In the genomic region with DNA sequence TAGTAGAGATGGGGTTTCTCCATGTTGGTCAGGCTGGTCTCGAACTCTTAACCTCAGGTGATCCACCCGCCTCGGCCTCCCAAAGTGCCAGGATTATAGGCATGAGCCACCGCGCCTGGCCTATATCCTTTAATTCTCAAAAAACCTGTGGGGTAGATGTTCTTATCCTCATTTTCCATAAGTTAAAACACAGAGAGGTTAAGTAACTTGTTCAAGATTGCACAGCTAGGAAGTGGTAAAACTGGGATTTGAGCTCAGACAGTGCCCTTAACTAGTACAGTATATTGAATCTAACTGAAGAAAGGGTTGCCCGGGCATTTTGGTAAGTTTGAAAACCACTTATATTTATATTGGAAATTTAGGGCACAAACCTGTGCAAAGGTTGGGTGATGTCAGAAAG, we compare ENCODE assay signal across 32 cellular contexts.
"Had no signal": no experiment of that assay in that cellular context is flagged by ENCODE, and none has a peak within 500 bp of the region (broad histone marks: within the 10 kb centered on the region; RNA-seq: fewer than 3 reads in every experiment).

No MANE protein-coding gene starts in this region.

- ATAC-seq: activated naive CD4-positive, alpha-beta T cell treated with anti-CD3 and anti-CD28 coated beads, Interleukin-2, amount 50 U/mL, for 72 hours; activated naive CD8-positive, alpha-beta T cell treated with anti-CD3 and anti-CD28 coated beads, Interleukin-2, amount 50 U/mL, for 24 hours; activated T-cell treated with anti-CD3 and anti-CD28 coated beads, Interleukin-2, amount 50 U/mL, for 4 hours; activated T-cell treated with anti-CD3 and anti-CD28 coated beads, Interleukin-2, amount 50 U/mL, for 72 hours; activated T-helper 17 cell treated with anti-CD3 and anti-CD28 coated beads, Interleukin-2, amount 50 U/mL, for 72 hours; body of pancreas had no signal

- H3K4me3 ChIP-seq: adrenal gland, ascending aorta, body of pancreas, breast epithelium, cardiac muscle cell had no signal

- H3K36me3 ChIP-seq: adrenal gland, ascending aorta, brain microvascular endothelial cell, breast epithelium, cardiac muscle cell had no signal

- H3K9me3 ChIP-seq: adrenal gland, ascending aorta, body of pancreas, breast epithelium had no signal

- H3K27me3 ChIP-seq: adrenal gland, ascending aorta, body of pancreas, brain microvascular endothelial cell, cardiac muscle cell had no signal

- DNase-seq: activated effector memory CD4-positive, alpha-beta T cell treated with anti-CD3 and anti-CD28 coated beads, Interleukin-2, amount 50 U/mL, for 16 hours; activated effector memory CD4-positive, alpha-beta T cell treated with Interleukin-2 at 50 U/mL for 16 hours; activated gamma-delta T cell; activated gamma-delta T cell treated with Interleukin-2 at 50 U/mL for 16 hours; activated naive CD4-positive, alpha-beta T cell; activated naive CD4-positive, alpha-beta T cell treated with anti-CD3 and anti-CD28 coated beads for 36 hours; activated naive CD4-positive, alpha-beta T cell treated with anti-CD3 and anti-CD28 coated beads, Interleukin-2, amount 10 ng/mL, durations not matched to agents 7 days and 5 days; activated naive CD4-positive, alpha-beta T cell treated with anti-CD3 and anti-CD28 coated beads, Interleukin-2, amount 50 U/mL, for 16 hours; activated naive CD4-positive, alpha-beta T cell treated with Interleukin-2 at 50 U/mL for 16 hours; activated naive CD8-positive, alpha-beta T cell treated with anti-CD3 and anti-CD28 coated beads for 36 hours; activated naive CD8-positive, alpha-beta T cell treated with anti-CD3 and anti-CD28 coated beads, Interleukin-2, amount 10 ng/mL, durations not matched to agents 7 days and 5 days; activated naive CD8-positive, alpha-beta T cell treated with anti-CD3 and anti-CD28 coated beads, Interleukin-2, amount 50 U/mL, for 24 hours; activated T-cell treated with anti-CD3 and anti-CD28 coated beads, Interleukin-2, amount 50 U/mL, for 24 hours; activated T-cell treated with anti-CD3 and anti-CD28 coated beads, Interleukin-2, amount 50 U/mL, for 4 hours; activated T-cell treated with anti-CD3 and anti-CD28 coated beads, Interleukin-2, amount 50 U/mL, for 48 hours; activated T-cell treated with anti-CD3 and anti-CD28 coated beads, Interleukin-2, amount 50 U/mL, for 72 hours; adrenal gland; amniotic stem cell; amygdala; anterior cingulate cortex; aorta; body of pancreas; brain microvascular endothelial cell; caudate nucleus; central memory CD4-positive, alpha-beta T cell; cerebellar nuclear complex had no signal

- FAIRE-seq: bronchial epithelial cell had no signal

- H3K27ac ChIP-seq: adrenal gland, ascending aorta, body of pancreas, brain microvascular endothelial cell, breast epithelium, cardiac muscle cell had no signal

- H3K4me1 ChIP-seq: adrenal gland, ascending aorta, body of pancreas, breast epithelium had no signal
